Comparison of ENCODE assay signal across 17 cellular contexts in genomic region chr3:25818335-25818734, GRCh38.
"Had no signal": no experiment of that assay in that cellular context is flagged by ENCODE, and none has a peak within 500 bp of the region (broad histone marks: within the 10 kb centered on the region; RNA-seq: fewer than 3 reads in every experiment).

No MANE protein-coding gene starts in this region.

- DNase-seq: activated CD4-positive, alpha-beta T cell treated with anti-CD3 and anti-CD28 coated beads, Interleukin-2, amount 50 U/mL, for 1 hour; activated CD4-positive, CD25-positive, alpha-beta regulatory T cell treated with anti-CD3 and anti-CD28 coated beads, Interleukin-2, amount 50 U/mL, for 72 hours; activated CD8-positive, alpha-beta memory T cell treated with anti-CD3 and anti-CD28 coated beads, Interleukin-2, amount 50 U/mL, for 4 hours; activated effector memory CD4-positive, alpha-beta T cell treated with anti-CD3 and anti-CD28 coated beads, Interleukin-2, amount 50 U/mL, for 16 hours; activated T-cell treated with anti-CD3 and anti-CD28 coated beads, Interleukin-2, amount 50 U/mL, for 48 hours; effector CD4-positive, alpha-beta T cell; mucosa of descending colon; naive B cell; stimulated activated CD4-positive, alpha-beta T cell treated with anti-CD3 and anti-CD28 coated beads, Interleukin-12 subunit alpha, Interleukin-12 subunit beta, amount 100 ng/mL, for 4 hours; stimulated activated CD4-positive, alpha-beta T cell treated with anti-CD3 and anti-CD28 coated beads, Interleukin-1b, Interleukin-23, amount 100 ng/mL, for 48 hours had no signal

- FAIRE-seq: urothelium cell line had no signal

- H3K4me3 ChIP-seq: esophagus muscularis mucosa, gastroesophageal sphincter, mucosa of descending colon, prostate gland, right atrium auricular region, tibial nerve had no signal

- H3K9me3 ChIP-seq: mucosa of descending colon, prostate gland had no signal

- H3K36me3 ChIP-seq: esophagus muscularis mucosa, gastroesophageal sphincter, prostate gland, right atrium auricular region, tibial nerve had no signal

- ATAC-seq: gastroesophageal sphincter, mucosa of descending colon had no signal

- H3K27ac ChIP-seq: esophagus muscularis mucosa, gastroesophageal sphincter, prostate gland, right atrium auricular region, tibial nerve, VCaP had no signal

- H3K4me1 ChIP-seq: gastroesophageal sphincter, prostate gland, right atrium auricular region had no signal

- H3K27me3 ChIP-seq: esophagus muscularis mucosa, gastroesophageal sphincter, right atrium auricular region, tibial nerve had no signal
